ENCODE assay signal across 20 cellular contexts in the genomic region with DNA sequence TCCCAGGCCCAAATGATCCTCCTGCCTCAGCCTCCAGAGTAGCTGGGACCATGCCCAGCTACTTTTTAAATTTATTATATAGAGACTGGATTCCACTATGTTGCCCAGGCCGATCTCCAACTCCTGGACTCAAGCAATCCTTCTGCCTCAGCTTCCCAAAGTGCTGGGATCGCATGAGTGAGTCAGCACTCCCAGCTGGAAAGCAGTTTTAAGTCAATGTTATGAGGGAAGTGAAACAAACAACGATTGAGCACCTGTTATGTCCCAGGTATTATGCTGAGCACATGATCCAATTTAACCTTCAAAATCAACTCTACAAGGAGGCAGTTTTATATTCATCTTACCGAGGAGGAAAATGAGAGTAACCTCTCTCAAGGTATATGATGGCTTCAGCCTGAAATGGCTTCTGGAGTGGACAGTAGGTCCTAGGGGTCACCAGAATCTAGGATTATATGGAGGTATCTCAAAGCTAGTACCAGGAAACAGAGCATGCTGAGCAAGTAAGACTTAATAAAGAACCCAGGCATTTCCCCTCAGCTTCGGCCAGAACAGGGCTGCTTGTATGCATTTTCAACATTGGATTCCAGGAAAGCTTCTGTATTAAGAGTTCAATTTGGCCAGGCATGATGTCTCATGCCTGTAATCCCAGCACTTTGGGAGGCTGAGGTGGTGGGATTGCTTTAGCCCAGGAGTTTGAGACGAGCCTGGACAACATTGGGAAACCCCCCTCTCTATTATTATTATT. TPM values are rescaled to one million over a fixed set of nuclear protein-coding genes. Genes with fewer than 3 reads are reported as not detected.
"Had no signal": no experiment of that assay in that cellular context is flagged by ENCODE, and none has a peak within 500 bp of the region (broad histone marks: within the 10 kb centered on the region; RNA-seq: fewer than 3 reads in every experiment).

No MANE protein-coding gene starts in this region.

- H3K9me3 ChIP-seq: esophagus muscularis mucosa, ovary, sigmoid colon, testis had no signal

- ATAC-seq: activated naive CD8-positive, alpha-beta T cell treated with anti-CD3 and anti-CD28 coated beads, Interleukin-2, amount 50 U/mL, for 24 hours; foreskin keratinocyte; stimulated activated naive CD8-positive, alpha-beta T cell treated with anti-CD3 and anti-CD28 coated beads, Interleukin-15, amount 100 ng/mL, for 72 hours had no signal

- DNase-seq: activated CD4-positive, CD25-positive, alpha-beta regulatory T cell treated with anti-CD3 and anti-CD28 coated beads, Interleukin-2, amount 50 U/mL, for 72 hours; activated naive CD4-positive, alpha-beta T cell treated with anti-CD3 and anti-CD28 coated beads for 36 hours; activated naive CD8-positive, alpha-beta T cell treated with anti-CD3 and anti-CD28 coated beads, Interleukin-2, amount 50 U/mL, for 24 hours; activated T-cell treated with anti-CD3 and anti-CD28 coated beads for 4 hours; foreskin keratinocyte; glutamatergic neuron; immature natural killer cell; left cardiac atrium; midbrain; ovary; sigmoid colon; stimulated activated CD4-positive, alpha-beta T cell treated with anti-CD3 and anti-CD28 coated beads, Interleukin-1b, Interleukin-23, amount 100 ng/mL, for 48 hours; stimulated activated naive CD8-positive, alpha-beta T cell treated with anti-CD3 and anti-CD28 coated beads, Interleukin-15, amount 100 ng/mL, for 72 hours; T-helper 1 cell; T1000; testis had no signal

- H3K4me1 ChIP-seq: esophagus muscularis mucosa, testis had no signal

- H3K27me3 ChIP-seq: foreskin keratinocyte, neural progenitor cell, ovary, testis had no signal

- H3K36me3 ChIP-seq: cardiac muscle cell, esophagus muscularis mucosa, neural progenitor cell, ovary, sigmoid colon had no signal

- H3K4me2 ChIP-seq: neural progenitor cell had no signal

- H3K27ac ChIP-seq: cardiac muscle cell, esophagus muscularis mucosa, foreskin keratinocyte, neural progenitor cell, ovary, sigmoid colon, testis had no signal

- H2AFZ ChIP-seq: neural progenitor cell had no signal

- H3K9ac ChIP-seq: neural progenitor cell had no signal

- H3K4me3 ChIP-seq: cardiac muscle cell, esophagus muscularis mucosa, lung, neural progenitor cell, ovary, sigmoid colon, testis had no signal

RNA-seq across cellular contexts. Expression of a gene that starts 55.0 kb away (rescaled TPM):
- polyA plus RNA-seq: immature natural killer cell had no signal
